ENCODE assay signal across 27 cellular contexts in genomic region chr16:85225721-85226120, GRCh38.
"Had no signal": no experiment of that assay in that cellular context is flagged by ENCODE, and none has a peak within 500 bp of the region (broad histone marks: within the 10 kb centered on the region; RNA-seq: fewer than 3 reads in every experiment).

No MANE protein-coding gene starts in this region.

- ATAC-seq: effector memory CD8-positive, alpha-beta T cell; mucosa of descending colon; psoas muscle; right cardiac atrium had no signal

- H3K27me3 ChIP-seq: ovary, spleen, stomach, tibial artery had no signal

- H3K9me3 Mint-ChIP-seq: effector memory CD8-positive, alpha-beta T cell; mesothelial cell of epicardium had no signal

- FAIRE-seq: endometrium, keratinocyte, urothelium cell line had no signal

- H3K27ac Mint-ChIP-seq: effector memory CD8-positive, alpha-beta T cell; memory B cell; type B pancreatic cell had no signal

- DNase-seq: cerebellar nuclear complex; cortex of kidney; effector memory CD8-positive, alpha-beta T cell; erythroblast; esophagus squamous epithelium; foreskin melanocyte; head of caudate nucleus; mucosa of descending colon; naive B cell; occipital lobe; ovary; posterior cingulate gyrus; psoas muscle; spleen; stimulated activated CD4-positive, alpha-beta T cell treated with anti-CD3 and anti-CD28 coated beads, Interleukin-2, amount 100 ng/mL, for 48 hours; stimulated activated naive CD4-positive, alpha-beta T cell treated with Interleukin-2 at 50 U/mL for 16 hours; stomach; tibial artery had no signal

- H3K36me3 Mint-ChIP-seq: memory B cell, mesothelial cell of epicardium, naive B cell had no signal

- H3K4me3 Mint-ChIP-seq: effector memory CD8-positive, alpha-beta T cell; memory B cell; mesothelial cell of epicardium; naive B cell; type B pancreatic cell had no signal

- H3K36me3 ChIP-seq: esophagus squamous epithelium, ovary, spleen, stomach, tibial artery had no signal

- H3K9me3 ChIP-seq: esophagus squamous epithelium, mucosa of descending colon, ovary, psoas muscle, stomach, tibial artery had no signal

- H3K4me3 ChIP-seq: esophagus squamous epithelium, lung, mucosa of descending colon, ovary, psoas muscle, skin epidermis, spleen, stomach, tibial artery had no signal

- H3K27ac ChIP-seq: esophagus squamous epithelium, ovary, psoas muscle, skin epidermis, spleen, stomach, tibial artery had no signal
